26 cellular contexts compared by ENCODE assay signal in genomic region chr18:48392266-48392665, GRCh38. TPM values are rescaled to one million over a fixed set of nuclear protein-coding genes. Genes with fewer than 3 reads are reported as not detected.
DNase-seq lines count a peak whose midpoint lies in the region; ATAC-seq and TF ChIP-seq lines count a peak whose summit lies in the region.
"Had no signal": no experiment of that assay in that cellular context is flagged by ENCODE, and none has a peak within 500 bp of the region (broad histone marks: within the 10 kb centered on the region; RNA-seq: fewer than 3 reads in every experiment).

No MANE protein-coding gene starts in this region.

- no peak overlapping the region for H4K8ac ChIP-seq in mesendoderm (ENCODE audit: low read depth, low read length)

- no peak overlapping the region for H3K4ac ChIP-seq in mesendoderm (ENCODE audit: low read depth, low read length)

- H3K9ac ChIP-seq in mesendoderm (ENCODE audit: low read length) (no peak overlapping the region), PC-3 (ENCODE audit: low read length) (no peak overlapping the region)

- H3K9me2 ChIP-seq in PC-3 (replicated peaks; ENCODE audit: low read length) = no peaks in the 10 kb centered on the region

- no peak overlapping the region for H2AFZ ChIP-seq in PC-3 (ENCODE audit: low read length)
- H2AFZ ChIP-seq: hepatocyte had no signal

- ATAC-seq in PC-3 = no peak
- ATAC-seq in HG03045 (IDR thresholded peaks at IDR 0.05; ENCODE audit: unreplicated experiment) = no peak
- ATAC-seq: GM12878, natural killer cell, Panc1, WTC11 had no signal

- TF ChIP-seq POLR2A in thyroid gland (IDR thresholded peaks at IDR 0.05) = no peak

- H3K27me3 Mint-ChIP-seq in HFFc6 (ENCODE audit: insufficient read depth) = peaks cover 29% of the 10 kb centered on the region

- H3K79me2 ChIP-seq in mesendoderm (ENCODE audit: control insufficient read depth, insufficient read depth, low read length) (no peaks in the 10 kb centered on the region), PC-3 (ENCODE audit: low read length) (no peaks in the 10 kb centered on the region)
- H3K79me2 ChIP-seq: hepatocyte had no signal

- intact Hi-C loops in thyroid gland (cut with DNase I) = no loop called here
- intact Hi-C loops in PC-3 (cut with micrococcal nuclease) = no loop called here

- H3K79me1 ChIP-seq in mesendoderm (ENCODE audit: low read length) = no peaks in the 10 kb centered on the region

- H3K36me3 ChIP-seq in mesendoderm (ENCODE audit: control insufficient read depth, insufficient read depth, low read length) = no peaks in the 10 kb centered on the region
- no peaks in the 10 kb centered on the region for H3K36me3 ChIP-seq in thyroid gland
- no peaks in the 10 kb centered on the region for H3K36me3 ChIP-seq in PC-3 (ENCODE audit: low read depth, low read length)
- H3K36me3 ChIP-seq: SJCRH30 had no signal

- H2AK5ac ChIP-seq in mesendoderm (ENCODE audit: low read length) = no peak overlapping the region

- no peak overlapping the region for H3K56ac ChIP-seq in mesendoderm (ENCODE audit: low read length)

- H3K4me3 Mint-ChIP-seq in HFFc6 = no peak overlapping the region
- H3K4me3 Mint-ChIP-seq: activated CD4-positive, alpha-beta T cell treated with anti-CD3 and anti-CD28 coated beads, Interleukin-2, amount 10 ng/mL, durations not matched to agents 7 days and 5 days; activated T-cell treated with anti-CD3 and anti-CD28 coated beads, Interleukin-2, amount 50 U/mL, for 24 hours; natural killer cell; type B pancreatic cell; WTC11 had no signal

- peak overlapping the region; percentile 2 for H3K18ac ChIP-seq in mesendoderm (ENCODE audit: low read length)

- no peaks in the 10 kb centered on the region for H3K36me3 Mint-ChIP-seq in HFFc6 (ENCODE audit: low read depth)
- H3K36me3 Mint-ChIP-seq: brain, natural killer cell, type B pancreatic cell, WTC11 had no signal

- peaks cover 36% of the 10 kb centered on the region for H3K4me1 Mint-ChIP-seq in HFFc6 (ENCODE audit: low read depth)
- H3K4me1 Mint-ChIP-seq: natural killer cell had no signal

- H3F3A ChIP-seq in PC-3 (ENCODE audit: low read length, unreplicated experiment) = no peaks in the 10 kb centered on the region

- no peak for TF ChIP-seq CTCF in HFFc6 (IDR thresholded peaks at IDR 0.05)
- no peak for TF ChIP-seq CTCF in thyroid gland (IDR thresholded peaks at IDR 0.05)
- no peak for TF ChIP-seq CTCF in PC-3 (conservative IDR thresholded peaks at IDR 0.05; ENCODE audit: low read depth, low read length)

- no peak overlapping the region for H3K23ac ChIP-seq in mesendoderm (ENCODE audit: low read length)

- CTCF ChIA-PET in PC-3 (lab: Charles Lee) = no interaction called here

- H3K9me3 ChIP-seq in thyroid gland = no peaks in the 10 kb centered on the region
- H3K9me3 ChIP-seq in PC-3 (ENCODE audit: low read length) = no peaks in the 10 kb centered on the region
- H3K9me3 ChIP-seq: SJCRH30 had no signal

- H3K27ac ChIP-seq in mesendoderm (ENCODE audit: low read depth, low read length) (no peak overlapping the region), thyroid gland (peak overlapping the region; percentile 79 to 88 (median 82)), PC-3 (ENCODE audit: low read length) (no peak overlapping the region)
- H3K27ac ChIP-seq: C4-2B, hepatocyte, SJCRH30 had no signal

- peak overlapping the region; percentile 10; the same call in 1 of the 2 replicates for H3K27ac Mint-ChIP-seq in HFFc6
- H3K27ac Mint-ChIP-seq: activated CD4-positive, alpha-beta T cell treated with anti-CD3 and anti-CD28 coated beads, Interleukin-2, amount 10 ng/mL, durations not matched to agents 7 days and 5 days; activated T-cell treated with anti-CD3 and anti-CD28 coated beads, Interleukin-2, amount 50 U/mL, for 24 hours; natural killer cell; type B pancreatic cell; WTC11 had no signal

- no peak overlapping the region for H2BK5ac ChIP-seq in mesendoderm (ENCODE audit: low read length)

- POLR2A ChIA-PET in PC-3 (lab: Charles Lee; ENCODE audit: unreplicated experiment) = no interaction called here

- H3K4me2 ChIP-seq in mesendoderm (ENCODE audit: low read length) (no peak overlapping the region), PC-3 (ENCODE audit: low read length) (no peak overlapping the region)
- H3K4me2 ChIP-seq: hepatocyte had no signal

- H3K4me1 ChIP-seq in mesendoderm (ENCODE audit: control insufficient read depth, low read depth, low read length) (no peaks in the 10 kb centered on the region), thyroid gland (peaks cover 55 to 80% of the 10 kb centered on the region in 2 donors), PC-3 (ENCODE audit: insufficient read depth, low read length) (no peaks in the 10 kb centered on the region)
- H3K4me1 ChIP-seq: SJCRH30 had no signal

- no peaks in the 10 kb centered on the region for H3K9me3 Mint-ChIP-seq in HFFc6
- H3K9me3 Mint-ChIP-seq: activated CD4-positive, alpha-beta T cell treated with anti-CD3 and anti-CD28 coated beads, Interleukin-2, amount 10 ng/mL, durations not matched to agents 7 days and 5 days; activated T-cell treated with anti-CD3 and anti-CD28 coated beads, Interleukin-2, amount 50 U/mL, for 24 hours; brain; natural killer cell; type B pancreatic cell; WTC11 had no signal

- H3K4me3 ChIP-seq in mesendoderm (ENCODE audit: low read length) (no peak overlapping the region), thyroid gland (replicated peaks in 1 of 3) (no peak overlapping the region), PC-3 (ENCODE audit: low read length) (no peak overlapping the region)
- H3K4me3 ChIP-seq: GM12878, hepatocyte, SJCRH30 had no signal

- H2BK15ac ChIP-seq in mesendoderm (replicated peaks; ENCODE audit: low read depth) = no peak overlapping the region

- H4K5ac ChIP-seq in mesendoderm (ENCODE audit: low read length) = no peak overlapping the region

- DNase-seq in HFFc6 = no peak
- DNase-seq in dedifferentiated amniotic fluid mesenchymal stem cell (ENCODE audit: extremely low spot score) = peak; percentile 44
- no peak for DNase-seq in mesendoderm
- peak in 1 of 2 donors; percentile 17 for DNase-seq in thyroid gland
- no peak for DNase-seq in HK-2 (ENCODE audit: unreplicated experiment)
- DNase-seq in PC-3 = no peak
- DNase-seq: activated CD4-positive, alpha-beta T cell treated with anti-CD3 and anti-CD28 coated beads, Interleukin-2, amount 10 ng/mL, durations not matched to agents 7 days and 5 days; activated gamma-delta T cell; activated T-cell treated with anti-CD3 and anti-CD28 coated beads, Interleukin-2, amount 50 U/mL, for 24 hours; effector CD8-positive, alpha-beta T cell; EL; IMR-90; left cardiac atrium; natural killer cell; NCI-H1048; NCI-H524 treated with DMSO at 0.1 percent for 48 hours; SJCRH30; stimulated activated CD4-positive, alpha-beta T cell treated with anti-CD3 and anti-CD28 coated beads, Interleukin-2, amount 100 ng/mL, for 48 hours had no signal

- no peaks in the 10 kb centered on the region for H3K27me3 ChIP-seq in mesendoderm (ENCODE audit: insufficient read depth, low read length, poor library complexity)
- no peaks in the 10 kb centered on the region for H3K27me3 ChIP-seq in thyroid gland
- H3K27me3 ChIP-seq in PC-3 (ENCODE audit: low read length) = no peaks in the 10 kb centered on the region
- H3K27me3 ChIP-seq: SJCRH30 had no signal

- no CpG with 5 or more reads among the region's 1 CpG for WGBS in mesendoderm (ENCODE audit: extremely low coverage, insufficient coverage, low lambda C conversion rate)
- WGBS in thyroid gland, 2 donors = 11 to 26% methylated on average over 1 of the region's 1 CpG

- no peaks in the 10 kb centered on the region for H4K20me1 ChIP-seq in PC-3 (ENCODE audit: low read length)

- BruUV-seq in PC-3 (replicated peaks; lab: Mats Ljungman, UMichigan) = no TSS peak

- no peak overlapping the region for H2BK120ac ChIP-seq in mesendoderm (ENCODE audit: low read depth, low read length)

RNA-seq across cellular contexts. Expression of gene ZBTB7C, which starts 16.9 kb away (rescaled TPM):
- not detected for total RNA-seq in HFFc6 (2021; fragmentation: NEBNext Ultra II Directional; extraction: Animal tissue kit (Norgen Biotek cat#: 25700))
- 0.22 TPM for polyA plus RNA-seq in mesendoderm (2013, experiment 1 of 2)
- 0.14 TPM for polyA plus RNA-seq in mesendoderm (2013, experiment 2 of 2)
- total RNA-seq in thyroid gland (10 to 100 TPM; 41.7 to 66.7 (median 49.5) TPM), PC-3 (2014; rRNA removed) (1.1 and 1.3 TPM in 2 replicates)
- total RNA-seq: IMR-90, SJCRH30 had no signal
- polyA plus RNA-seq: IMR-90 had no signal

Comparison
In these comparisons a context has a peak if more than half of its experiments do, and no peak if none do; other contexts are left out.
1. H3K27ac ChIP-seq: peak in thyroid gland (3 of 3); none in mesendoderm (single experiment) and PC-3 (single experiment).
2. RNA of gene ZBTB7C, which starts 16.9 kb away (total RNA-seq): 41.7 to 66.7 TPM in thyroid gland; 1.1 to 1.3 TPM in PC-3 and not detected in HFFc6; every median in the first group is over 10 times any median in the second.